ENCODE assay signal across 8 cellular contexts in genomic region chr20:35699127-35699913, GRCh38.
DNase-seq lines count a peak whose midpoint lies in the region; ATAC-seq lines count a peak whose summit lies in the region.

NFS1 (minus strand) TSS chr20:35699352; CDS start chr20:35699288, 64 bp downstream.
ROMO1 (plus strand) TSS chr20:35699405; CDS start chr20:35699633, 228 bp downstream.

- no peaks in the 10 kb centered on the region for H3K27me3 Mint-ChIP-seq in central memory CD8-positive, alpha-beta T cell

- peak within 1 kb of the TSS; percentile 98 for H3K27ac Mint-ChIP-seq in central memory CD8-positive, alpha-beta T cell (ENCODE audit: low read depth)

- H3K36me3 Mint-ChIP-seq in central memory CD8-positive, alpha-beta T cell (ENCODE audit: insufficient read depth) = peaks cover 62% of the 10 kb centered on the region

- DNase-seq in ACHN (peak; percentile 83), NCI-H345 (lab: John Stamatoyannopoulos, UW) (peak; percentile 91), islet precursor cell (peak; percentile 95)
- DNase-seq in central memory CD8-positive, alpha-beta T cell (ENCODE audit: low spot score in 2 of 2) = peak; percentile 67 to 72
- peak; percentile 73 to 84 (median 80) for DNase-seq in stimulated activated CD4-positive, alpha-beta T cell treated with anti-CD3 and anti-CD28 coated beads, Interleukin-12 subunit alpha, Interleukin-12 subunit beta, amount 100 ng/mL, for 48 hours (ENCODE audit: low read depth in 2 of 3, low spot score in 1 of 3)

- peaks cover 42% of the 10 kb centered on the region for H3K4me1 Mint-ChIP-seq in central memory CD8-positive, alpha-beta T cell

- in situ Hi-C loops in ACHN (cut with HindIII; ENCODE audit: low pct_ligation_motif_present, low pct_unique_long_range_greater_than_20kb, low sequenced_read_pairs) = no loop called here

- ATAC-seq in GM18867 (IDR thresholded peaks at IDR 0.05; ENCODE audit: unreplicated experiment) = peak; percentile 82
- peak; percentile 78 for ATAC-seq in HG03135 (IDR thresholded peaks at IDR 0.05; ENCODE audit: unreplicated experiment)
- ATAC-seq in activated CD4-positive, CD25-positive, alpha-beta regulatory T cell treated with anti-CD3 and anti-CD28 coated beads, Interleukin-2, amount 50 U/mL, for 24 hours = peak; percentile 95 to 97
- ATAC-seq in central memory CD8-positive, alpha-beta T cell (replicated peaks; ENCODE audit: extremely low read depth, poor library complexity, severe bottlenecking) = peak; percentile 93

- no peaks in the 10 kb centered on the region for H3K9me3 Mint-ChIP-seq in central memory CD8-positive, alpha-beta T cell

- H3K4me3 Mint-ChIP-seq in central memory CD8-positive, alpha-beta T cell = peak within 1 kb of the TSS; percentile 99

Comparison
In these comparisons a context has a peak if more than half of its experiments do, and no peak if none do; other contexts are left out.
1. Peak in every context shown above with its lines: DNase-seq and ATAC-seq.